In genomic region chr4:14151099-14151498, GRCh38 we compare ENCODE assay signal across 31 cellular contexts.
DNase-seq lines count a peak whose midpoint lies in the region; ATAC-seq, FAIRE-seq and TF ChIP-seq lines count a peak whose summit lies in the region.
"Had no signal": no experiment of that assay in that cellular context is flagged by ENCODE, and none has a peak within 500 bp of the region (broad histone marks: within the 10 kb centered on the region; RNA-seq: fewer than 3 reads in every experiment).

No MANE protein-coding gene starts in this region.

- POLR2A ChIA-PET in IMR-90 (lab: Charles Lee; ENCODE audit: unreplicated experiment), result no interaction called here
- POLR2A ChIA-PET in CD8-positive, alpha-beta T cell (lab: Charles Lee), result no interaction called here

- H4K8ac ChIP-seq in IMR-90 (ENCODE audit: low read depth in 2 of 2, low read length in 2 of 2), result no peak overlapping the region

- no peak for TF ChIP-seq POLR2A in IMR-90 (IDR thresholded peaks at IDR 0.05; ENCODE audit: low read depth, low read length)

- H3K9me1 ChIP-seq in IMR-90 (ENCODE audit: insufficient read depth, low read length), result no peaks in the 10 kb centered on the region

- no peaks in the 10 kb centered on the region for H3K27me3 Mint-ChIP-seq in CD8-positive, alpha-beta T cell (ENCODE audit: low read depth)
- H3K27me3 Mint-ChIP-seq: B cell; CD8-positive, alpha-beta memory T cell had no signal

- H3K27ac Mint-ChIP-seq in CD8-positive, alpha-beta T cell, result no peak overlapping the region
- H3K27ac Mint-ChIP-seq: B cell; CD8-positive, alpha-beta memory T cell; H9 had no signal

- H3K4me3 Mint-ChIP-seq in CD8-positive, alpha-beta T cell, result no peak overlapping the region
- H3K4me3 Mint-ChIP-seq: B cell; CD8-positive, alpha-beta memory T cell; H9 had no signal

- no peak overlapping the region for H3K27ac ChIP-seq in IMR-90 (ENCODE audit: insufficient read depth, low read length)
- no peak overlapping the region for H3K27ac ChIP-seq in CD8-positive, alpha-beta T cell (ENCODE audit: low read depth, low read length)
- H3K27ac ChIP-seq: C4-2B, GM23248, HL-60, SJCRH30 had no signal

- intact Hi-C loops in IMR-90 (cut with micrococcal nuclease), result no loop called here
- intact Hi-C loops in CD8-positive, alpha-beta T cell (cut with DNase I, micrococcal nuclease), result no loop called here

- H3K36me3 ChIP-seq in IMR-90 (ENCODE audit: control insufficient read depth, insufficient read depth, low read length) (no peaks in the 10 kb centered on the region), bronchial epithelial cell (ENCODE audit: control insufficient read depth, insufficient read depth, low read length) (no peaks in the 10 kb centered on the region)
- H3K36me3 ChIP-seq in CD8-positive, alpha-beta T cell (ENCODE audit: insufficient read depth, low read length), result no peaks in the 10 kb centered on the region
- H3K36me3 ChIP-seq: SJCRH30 had no signal

- H2AK9ac ChIP-seq in IMR-90 (replicated peaks; ENCODE audit: low read depth, low read length, poor library complexity), result no peak overlapping the region

- no peak overlapping the region for H3K9ac ChIP-seq in IMR-90 (ENCODE audit: low read depth, low read length)
- H3K9ac ChIP-seq: GM23248 had no signal

- no peak overlapping the region for H4K91ac ChIP-seq in IMR-90 (ENCODE audit: insufficient read depth, low read depth, low read length)

- H2BK20ac ChIP-seq in IMR-90 (ENCODE audit: low read depth, low read length), result no peak overlapping the region

- H3K4me2 ChIP-seq in IMR-90 (ENCODE audit: low read depth, low read length), result no peak overlapping the region

- H3K4me1 Mint-ChIP-seq in CD8-positive, alpha-beta T cell (ENCODE audit: low read depth), result no peaks in the 10 kb centered on the region
- H3K4me1 Mint-ChIP-seq: CD8-positive, alpha-beta memory T cell had no signal

- no peak overlapping the region for H4K5ac ChIP-seq in IMR-90 (ENCODE audit: low read depth, low read length)

- TF ChIP-seq RAD21 in IMR-90 (IDR thresholded peaks at IDR 0.05; ENCODE audit: low read length), result no peak

- no peak overlapping the region for H3K4ac ChIP-seq in IMR-90 (ENCODE audit: low read depth, low read length)

- H3K14ac ChIP-seq in IMR-90 (replicated peaks; ENCODE audit: low read depth, low read length), result no peak overlapping the region

- TF ChIP-seq CTCF in AG10803 (conservative IDR thresholded peaks at IDR 0.05; ENCODE audit: low read length) (no peak), IMR-90 (conservative IDR thresholded peaks at IDR 0.05; ENCODE audit: low read depth, low read length) (no peak), bronchial epithelial cell (IDR thresholded peaks at IDR 0.05; ENCODE audit: insufficient read depth, low read length, severe bottlenecking) (no peak)
- TF ChIP-seq CTCF in CD8-positive, alpha-beta T cell (IDR thresholded peaks at IDR 0.05), result no peak

- no peaks in the 10 kb centered on the region for H3K36me3 Mint-ChIP-seq in CD8-positive, alpha-beta T cell
- H3K36me3 Mint-ChIP-seq: CD8-positive, alpha-beta memory T cell had no signal

- no peak overlapping the region for H3K18ac ChIP-seq in IMR-90 (ENCODE audit: low read depth, low read length)

- H2BK5ac ChIP-seq in IMR-90 (ENCODE audit: low read depth, low read length, poor library complexity, severe bottlenecking), result no peak overlapping the region

- dilution Hi-C loops in IMR-90 (cut with HindIII; ENCODE audit: low sequenced_read_pairs, unreplicated experiment), result no loop called here

- no peaks in the 10 kb centered on the region for H3K4me1 ChIP-seq in IMR-90 (ENCODE audit: control insufficient read depth, insufficient read depth, low read length)
- no peaks in the 10 kb centered on the region for H3K4me1 ChIP-seq in CD8-positive, alpha-beta T cell (ENCODE audit: insufficient read depth, low read length)
- H3K4me1 ChIP-seq: SJCRH30 had no signal

- no peak overlapping the region for H3K56ac ChIP-seq in IMR-90 (ENCODE audit: extremely low read depth, insufficient read depth, low read length)

- ATAC-seq in IMR-90 (ENCODE audit: low read depth), result no peak
- ATAC-seq in CD8-positive, alpha-beta T cell, result no peak
- ATAC-seq: PC-3, Right ventricle myocardium inferior, SK-N-SH treated with all-trans-retinoic acid at 6 μM for 48 hours had no signal

- H2AFZ ChIP-seq in IMR-90 (replicated peaks; ENCODE audit: low read length, poor library complexity), result no peak overlapping the region
- H2AFZ ChIP-seq: GM23248 had no signal

- H3K9me3 Mint-ChIP-seq in CD8-positive, alpha-beta T cell, result no peaks in the 10 kb centered on the region
- H3K9me3 Mint-ChIP-seq: H9 had no signal

- FAIRE-seq in bronchial epithelial cell (lab: Jason Lieb, UNC), result peak; percentile 40
- FAIRE-seq: A204.1, GM12891 had no signal

- no peak overlapping the region for H2BK120ac ChIP-seq in IMR-90 (ENCODE audit: low read depth, low read length)

- no peaks in the 10 kb centered on the region; the same call in 1 of the 2 replicates for H3K27me3 ChIP-seq in IMR-90 (ENCODE audit: control insufficient read depth, insufficient read depth, low read length)
- H3K27me3 ChIP-seq in bronchial epithelial cell (ENCODE audit: control insufficient read depth, insufficient read depth, low read length), result no peaks in the 10 kb centered on the region
- H3K27me3 ChIP-seq in CD8-positive, alpha-beta T cell (ENCODE audit: insufficient read depth, low read length), result no peaks in the 10 kb centered on the region
- H3K27me3 ChIP-seq: SJCRH30 had no signal

- H3K79me1 ChIP-seq in IMR-90 (ENCODE audit: low read depth in 1 of 2, low read length in 2 of 2), result no peaks in the 10 kb centered on the region

- no peak overlapping the region for H3K23ac ChIP-seq in IMR-90 (ENCODE audit: low read depth, low read length)

- WGBS in IMR-90 (ENCODE audit: extremely low coverage in 2 of 2, insufficient read length in 1 of 2), 2 experiments, result no CpG with 5 or more reads among the region's 2 CpGs

- CTCF ChIA-PET in IMR-90 (lab: Yijun Ruan, JAX), result no interaction called here
- CTCF ChIA-PET in CD8-positive, alpha-beta T cell (lab: Charles Lee), result no interaction called here

- H2AK5ac ChIP-seq in IMR-90 (ENCODE audit: low read depth, low read length), result no peak overlapping the region

- H3K9me3 ChIP-seq in IMR-90 (ENCODE audit: control insufficient read depth, insufficient read depth, low read length), result no peaks in the 10 kb centered on the region
- no peaks in the 10 kb centered on the region for H3K9me3 ChIP-seq in CD8-positive, alpha-beta T cell (ENCODE audit: low read length)

- in situ Hi-C loops in IMR-90 (cut with MboI; ENCODE audit: low sequenced_read_pairs), result no loop called here

- H2BK15ac ChIP-seq in IMR-90 (ENCODE audit: low read depth, low read length), result no peak overlapping the region

- DNase-seq in AG10803 (ENCODE audit: low read depth) (peak; percentile 20), IMR-90 (peak; percentile 7), bronchial epithelial cell (ENCODE audit: low read depth) (no peak), kidney tubule cell (ENCODE audit: low spot score) (peak; percentile 16), HK-2 (ENCODE audit: unreplicated experiment) (no peak), Ammon's horn (ENCODE audit: low spot score) (no peak)
- no peak for DNase-seq in CD8-positive, alpha-beta T cell
- DNase-seq: CD8-positive, alpha-beta memory T cell; DMS 273 treated with DMSO at 0.1 percent for 48 hours; DMS79; GF-D8; GM23248; H9; Karpas-422; NCI-H1048; NCI-H1417; NCI-H1694; NCI-H2029 treated with DMSO at 0.1 percent for 48 hours; NCI-H446 treated with DMSO at 0.1 percent for 48 hours; NCI-H526; NCI-H82; NK-92 treated with Interleukin-12 subunit alpha and Interleukin-12 subunit beta, amount 100 ng/mL, for 24 hours; PC-3; SJCRH30 had no signal

- H3K4me3 ChIP-seq in AG10803 (ENCODE audit: low read length), result no peak overlapping the region
- no peak overlapping the region for H3K4me3 ChIP-seq in IMR-90 (ENCODE audit: insufficient read depth, low read depth, low read length)
- no peak overlapping the region for H3K4me3 ChIP-seq in bronchial epithelial cell (ENCODE audit: low read depth, low read length)
- no peak overlapping the region for H3K4me3 ChIP-seq in CD8-positive, alpha-beta T cell (ENCODE audit: low read depth, low read length)
- H3K4me3 ChIP-seq: GM23248, SJCRH30 had no signal

- H4K20me1 ChIP-seq in IMR-90 (ENCODE audit: insufficient read depth, low read length), result no peaks in the 10 kb centered on the region

- no TSS peak for BruUV-seq in IMR-90 (replicated peaks; lab: Mats Ljungman, UMichigan)

TF ChIP-seq in IMR-90, 13 proteins besides CTCF, POLR2A, EP300 and RAD21:
- no peak for TF ChIP-seq BHLHE40 (IDR thresholded peaks at IDR 0.05; ENCODE audit: low read depth, low read length)
- no peak for TF ChIP-seq MAFK (IDR thresholded peaks at IDR 0.05; ENCODE audit: low read depth, low read length)
- no peak for TF ChIP-seq SMC3 (IDR thresholded peaks at IDR 0.05; ENCODE audit: low read depth, low read length)
- no peak for TF ChIP-seq MXI1 (IDR thresholded peaks at IDR 0.05; ENCODE audit: borderline replicate concordance, low read depth, low read length)
- TF ChIP-seq CEBPB (IDR thresholded peaks at IDR 0.05; ENCODE audit: low read depth, low read length), result no peak
- no peak for TF ChIP-seq RFX5 (IDR thresholded peaks at IDR 0.05; ENCODE audit: low read depth, low read length)

Comparison
In these comparisons a context has a peak if more than half of its experiments do, and no peak if none do; other contexts are left out.
1. DNase-seq: peak in AG10803 (single experiment), IMR-90 (single experiment) and kidney tubule cell (single experiment); none in bronchial epithelial cell (single experiment), CD8-positive, alpha-beta T cell (0 of 7), HK-2 (single experiment) and Ammon's horn (single experiment).